ENCODE assay signal across 8 cellular contexts in genomic region chr12:56987551-56988053, GRCh38. TPM values are rescaled to one million over a fixed set of nuclear protein-coding genes. Genes with fewer than 3 reads are reported as not detected.
A peak's percentile ranks its signal among the peaks of the same experiment; 100 is the strongest.
DNase-seq lines count a peak whose midpoint lies in the region; ATAC-seq and TF ChIP-seq lines count a peak whose summit lies in the region.

No MANE protein-coding gene starts in this region.

- H3K27ac Mint-ChIP-seq in naive B cell, result peak overlapping the region in 2 of 6 donors; percentile 67 to 91

- H3K9me2 ChIP-seq in Karpas-422 (replicated peaks; ENCODE audit: insufficient read depth, low read length) (no peaks in the 10 kb centered on the region), PC-3 (replicated peaks; ENCODE audit: low read length) (no peaks in the 10 kb centered on the region)

- H3K36me3 Mint-ChIP-seq in naive B cell, result no peaks in the 10 kb centered on the region

- CTCF ChIA-PET in PC-3 (lab: Charles Lee), result interaction anchor here (0.6 to 1.2 kb wide), 5 partner anchors 87 to 351 kb away, joined by 3 to 13 read pairs (median 3); partner anchors contain the start of gene HSD17B6

- H3K9ac ChIP-seq in Karpas-422 (ENCODE audit: low read length) (no peak overlapping the region), PC-3 (ENCODE audit: low read length) (no peak overlapping the region)

- H3K9me3 ChIP-seq in Karpas-422 (ENCODE audit: low read length) (no peaks in the 10 kb centered on the region), PC-3 (ENCODE audit: low read length) (no peaks in the 10 kb centered on the region), esophagus muscularis mucosa (no peaks in the 10 kb centered on the region)

- H3K36me3 ChIP-seq in Karpas-422 (ENCODE audit: insufficient read depth, low read length) (no peaks in the 10 kb centered on the region), PC-3 (ENCODE audit: low read depth, low read length) (no peaks in the 10 kb centered on the region), esophagus muscularis mucosa (no peaks in the 10 kb centered on the region)

- H3K4me2 ChIP-seq in Karpas-422 (ENCODE audit: low read depth, low read length, poor library complexity, severe bottlenecking), result peak overlapping the region; percentile 4
- H3K4me2 ChIP-seq in PC-3 (ENCODE audit: low read length), result no peak overlapping the region

- peaks cover 7% of the 10 kb centered on the region for H3K4me1 ChIP-seq in Karpas-422 (ENCODE audit: low read length)
- H3K4me1 ChIP-seq in PC-3 (ENCODE audit: insufficient read depth, low read length), result peaks cover 17% of the 10 kb centered on the region
- peaks cover 8 to 21% (median 12%) of the 10 kb centered on the region in 4 donors for H3K4me1 ChIP-seq in esophagus muscularis mucosa

- POLR2A ChIA-PET in PC-3 (lab: Charles Lee; ENCODE audit: unreplicated experiment), result no interaction called here

- H3K9me3 Mint-ChIP-seq in naive B cell, result no peaks in the 10 kb centered on the region

- H3K27me3 Mint-ChIP-seq in naive B cell, result peaks cover 0 to 8% (median 6%) of the 10 kb centered on the region in 3 donors

- peak; percentile 98 for TF ChIP-seq CTCF in GM12873 (IDR thresholded peaks at IDR 0.05; ENCODE audit: insufficient read depth, low read depth, low read length, missing control alignments)
- TF ChIP-seq CTCF in PC-3 (conservative IDR thresholded peaks at IDR 0.05; ENCODE audit: low read depth, low read length), result peak; percentile 94
- TF ChIP-seq CTCF in esophagus muscularis mucosa (IDR thresholded peaks at IDR 0.05), result peak; percentile 94 to 97 (median 95)

- TF ChIP-seq EP300 in esophagus muscularis mucosa (IDR thresholded peaks at IDR 0.05), result no peak

- H3K27me3 ChIP-seq in Karpas-422 (ENCODE audit: low read length), result no peaks in the 10 kb centered on the region
- H3K27me3 ChIP-seq in PC-3 (ENCODE audit: low read length), result no peaks in the 10 kb centered on the region
- H3K27me3 ChIP-seq in esophagus muscularis mucosa, result no peaks in the 10 kb centered on the region

- peak; percentile 89 for DNase-seq in Karpas-422
- peak; percentile 85 for DNase-seq in PC-3
- peak; percentile 67 for DNase-seq in activated T-cell treated with anti-CD3 and anti-CD28 coated beads for 48 hours (ENCODE audit: low read depth)
- DNase-seq in esophagus muscularis mucosa (ENCODE audit: extremely low spot score), result peak; percentile 94
- DNase-seq in naive B cell, result peak; percentile 60
- peak; percentile 32 to 57 for DNase-seq in stimulated activated CD8-positive, alpha-beta memory T cell treated with anti-CD3 and anti-CD28 coated beads, Interleukin-7, amount 100 ng/mL, for 4 hours (ENCODE audit: low read depth in 2 of 2)

- H3K4me3 ChIP-seq in Karpas-422 (ENCODE audit: low read length) (no peak overlapping the region), PC-3 (ENCODE audit: low read length) (no peak overlapping the region), esophagus muscularis mucosa (no peak overlapping the region)

- peaks cover 13 to 15% (median 14%) of the 10 kb centered on the region in 3 donors for H3K4me1 Mint-ChIP-seq in naive B cell

- H3F3A ChIP-seq in PC-3 (ENCODE audit: low read length, unreplicated experiment), result no peaks in the 10 kb centered on the region

- peak overlapping the region in 6 of 8 donors; percentile 22 to 74 (median 68) for H3K4me3 Mint-ChIP-seq in naive B cell

- H3K79me2 ChIP-seq in Karpas-422 (ENCODE audit: low read length) (no peaks in the 10 kb centered on the region), PC-3 (ENCODE audit: low read length) (no peaks in the 10 kb centered on the region)

- no peaks in the 10 kb centered on the region for H4K20me1 ChIP-seq in Karpas-422 (ENCODE audit: insufficient read depth, low read depth, low read length)
- no peaks in the 10 kb centered on the region for H4K20me1 ChIP-seq in PC-3 (ENCODE audit: low read length)

- no TSS peak for BruUV-seq in PC-3 (replicated peaks; lab: Mats Ljungman, UMichigan)

- ATAC-seq in PC-3 (peak; percentile 45), naive B cell (ENCODE audit: low read depth in 2 of 2) (peak; percentile 54 to 68), HG03025 (IDR thresholded peaks at IDR 0.05; ENCODE audit: low FRiP score, unreplicated experiment) (no peak)

- no peak overlapping the region for H2AFZ ChIP-seq in Karpas-422 (ENCODE audit: low read length)
- H2AFZ ChIP-seq in PC-3 (ENCODE audit: low read length), result 0 out of 2 replicates have a peak overlapping the region, but pooled peaks have one; percentile 9

- H3K27ac ChIP-seq in Karpas-422 (ENCODE audit: low read length) (no peak overlapping the region), PC-3 (ENCODE audit: low read length) (no peak overlapping the region), esophagus muscularis mucosa (replicated peaks in 1 of 4) (no peak overlapping the region)

- TF ChIP-seq POLR2A in esophagus muscularis mucosa (IDR thresholded peaks at IDR 0.05; ENCODE audit: low read depth), result no peak

- 24% methylated on average over 11 of the region's 11 CpGs for WGBS in esophagus muscularis mucosa

- intact Hi-C loops in PC-3 (cut with micrococcal nuclease), result loop anchor here (1.0 to 2.0 kb wide), 4 partner anchors 40 to 351 kb away; no protein-coding TSS in a partner anchor
- intact Hi-C loops in esophagus muscularis mucosa (cut with DNase I), result loop anchor here (1.0 kb wide), 1 partner anchor 229 kb away; no protein-coding TSS in a partner anchor

RNA-seq across cellular contexts. Expression of gene ZBTB39, which starts 18.7 kb away (rescaled TPM):
- total RNA-seq in Karpas-422 (2014; rRNA removed; shearing (Covaris generic); ENCODE audit: low replicate concordance), result 10.0 and 10.7 TPM in 2 replicates
- total RNA-seq in PC-3 (2014; rRNA removed) (3.6 and 4.8 TPM in 2 replicates), esophagus muscularis mucosa (1 to 10 TPM; 5.0 to 9.1 (median 7.1) TPM)
- 1 to 10 TPM; 2.0 to 4.8 (median 2.6) TPM for polyA plus RNA-seq in naive B cell (ENCODE audit: low read depth in 6 of 6)

RNA-seq across cellular contexts. Expression of gene TAC3, which starts 28.7 kb away (rescaled TPM):
- not detected in 2 replicates for total RNA-seq in Karpas-422 (2014; rRNA removed; shearing (Covaris generic); ENCODE audit: low replicate concordance)
- total RNA-seq in PC-3 (2014; rRNA removed) (not detected in 2 replicates), esophagus muscularis mucosa (not detected)
- polyA plus RNA-seq in naive B cell (ENCODE audit: low read depth in 6 of 6), result not detected

RNA-seq across cellular contexts. Expression of gene RDH16, which starts 30.2 kb away (rescaled TPM):
- 0.11 TPM in 1 of 2 replicates, not detected in the other for total RNA-seq in Karpas-422 (2014; rRNA removed; shearing (Covaris generic); ENCODE audit: low replicate concordance)
- 0.73 and 0.86 TPM in 2 replicates for total RNA-seq in PC-3 (2014; rRNA removed)
- total RNA-seq in esophagus muscularis mucosa, result under 1 TPM in 3 of 4 donors, not detected in 1; 0.17 to 0.69 (median 0.42) TPM
- under 1 TPM in 1 of 6 donors, not detected in 5; 0.41 TPM for polyA plus RNA-seq in naive B cell (ENCODE audit: low read depth in 6 of 6)

RNA-seq across cellular contexts. Expression of gene SDR9C7, which starts 53.4 kb away (rescaled TPM):
- total RNA-seq in Karpas-422 (2014; rRNA removed; shearing (Covaris generic); ENCODE audit: low replicate concordance), result not detected in 2 replicates
- total RNA-seq in PC-3 (2014; rRNA removed) (not detected in 2 replicates), esophagus muscularis mucosa (under 1 TPM in 2 of 4 donors, not detected in 2; 0.40 to 0.42 TPM)
- not detected for polyA plus RNA-seq in naive B cell (ENCODE audit: low read depth in 6 of 6)
